Comparison of ENCODE assay signal across 8 cellular contexts in the genomic region with DNA sequence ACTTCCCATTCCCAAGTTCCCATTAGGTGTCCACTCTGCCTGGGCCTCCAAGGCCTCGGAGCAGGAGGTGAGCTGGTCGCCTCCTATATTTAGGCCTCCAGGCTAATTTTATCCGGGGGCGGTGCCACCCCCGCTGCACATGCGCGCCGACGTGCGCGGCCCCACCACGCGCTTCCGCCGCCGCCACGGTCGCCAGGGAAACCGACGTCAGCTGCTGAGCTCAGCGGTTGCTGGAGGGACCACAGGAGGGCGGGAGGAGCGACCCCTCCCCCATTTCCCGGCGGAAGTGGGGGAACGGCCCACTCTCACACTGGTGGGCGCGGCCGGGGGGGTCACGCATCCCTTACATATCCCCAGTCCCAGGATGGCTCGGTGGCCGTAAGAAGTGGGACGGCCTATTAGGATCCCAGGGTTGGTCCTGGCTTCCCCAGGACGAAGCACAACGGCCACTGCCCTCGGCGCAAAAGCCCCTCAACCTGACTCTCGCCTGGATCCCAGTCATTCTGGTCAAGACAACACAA. TPM values are rescaled to one million over a fixed set of nuclear protein-coding genes. Genes with fewer than 3 reads are reported as not detected.
A peak's percentile ranks its signal among the peaks of the same experiment; 100 is the strongest.
DNase-seq lines count a peak whose midpoint lies in the region; ATAC-seq and TF ChIP-seq lines count a peak whose summit lies in the region.

No MANE protein-coding gene starts in this region.

- peak overlapping the region; percentile 42 to 79 (median 66) for H3K4me3 ChIP-seq in spleen

- peak in 2 of 3 donors; percentile 27 to 40 for TF ChIP-seq POLR2A in spleen (IDR thresholded peaks at IDR 0.05)

- TF ChIP-seq CTCF in spleen (IDR thresholded peaks at IDR 0.05 in 8 of 11, conservative IDR thresholded peaks at IDR 0.05 in 3 of 11) = peak in 7 of 11 experiments; percentile 5 to 47 (median 27)

- ATAC-seq in GM21786 (IDR thresholded peaks at IDR 0.05; ENCODE audit: unreplicated experiment) = peak; percentile 35

- intact Hi-C loops in spleen (cut with DNase I; ENCODE audit: low total_unique reads) = no loop called here

- peak overlapping the region; percentile 96 to 100 (median 98) for H3K27ac ChIP-seq in spleen

- no peaks in the 10 kb centered on the region for H3K27me3 ChIP-seq in spleen (replicated peaks in 1 of 7)

- peak; percentile 64 for DNase-seq in DMS79 (lab: John Stamatoyannopoulos, UW)
- DNase-seq in NAMALWA (ENCODE audit: low spot score) = peak; percentile 80
- peak; percentile 79 for DNase-seq in activated CD4-positive, CD25-positive, alpha-beta regulatory T cell treated with anti-CD3 and anti-CD28 coated beads, Interleukin-2, amount 50 U/mL, for 16 hours (ENCODE audit: low read depth, low spot score)
- peak; percentile 93 for DNase-seq in central memory CD4-positive, alpha-beta T cell
- peak; percentile 92 for DNase-seq in islet precursor cell
- peak; percentile 98 for DNase-seq in spleen
- DNase-seq in NCI-H1436 (lab: John Stamatoyannopoulos, UW) = no peak

- no peaks in the 10 kb centered on the region for H3K9me3 ChIP-seq in spleen

- H3K36me3 ChIP-seq in spleen = peaks cover 16 to 60% (median 43%) of the 10 kb centered on the region in 6 donors

- peaks cover 37 to 81% (median 60%) of the 10 kb centered on the region in 6 donors for H3K4me1 ChIP-seq in spleen

- WGBS in spleen, 5 donors = 0 to 2% (median 0%) methylated on average over 16 to 38 of the region's 38 CpGs

RNA-seq across cellular contexts. Expression of a gene that starts 1.0 kb away (rescaled TPM):
- 100 to 1,000 TPM in 2 of 7 donors, 10 to 100 TPM in 5; 68.0 to 213 (median 73.5) TPM for total RNA-seq in spleen
- 10 to 100 TPM; 12.6 to 83.0 (median 17.5) TPM for polyA plus RNA-seq in spleen

RNA-seq across cellular contexts. Expression of a gene that starts 11.6 kb away (rescaled TPM):
- total RNA-seq in spleen = 10 to 100 TPM; 37.5 to 94.8 (median 65.7) TPM
- polyA plus RNA-seq in spleen = 10 to 100 TPM; 38.7 to 57.8 (median 38.8) TPM

RNA-seq across cellular contexts. Expression of a gene that starts 25.0 kb away (rescaled TPM):
- total RNA-seq in spleen = 10 to 100 TPM; 13.0 to 42.2 (median 22.4) TPM
- 10 to 100 TPM in 2 of 3 donors, 1 to 10 TPM in 1; 8.1 to 14.0 (median 11.9) TPM for polyA plus RNA-seq in spleen

RNA-seq across cellular contexts. Expression of a gene that starts 27.3 kb away (rescaled TPM):
- total RNA-seq in spleen = under 1 TPM in 2 of 7 donors, not detected in 5; 0.41 to 0.67 TPM
- polyA plus RNA-seq in spleen = under 1 TPM; 0.04 to 0.53 (median 0.32) TPM

RNA-seq across cellular contexts. Expression of a gene that starts 32.9 kb away (rescaled TPM):
- not detected for total RNA-seq in spleen
- under 1 TPM in 1 of 3 donors, not detected in 2; 0.03 TPM for polyA plus RNA-seq in spleen
